In genomic region chr18:75154259-75154658, GRCh38 we compare ENCODE assay signal across 28 cellular contexts.
"Had no signal": no experiment of that assay in that cellular context is flagged by ENCODE, and none has a peak within 500 bp of the region (broad histone marks: within the 10 kb centered on the region; RNA-seq: fewer than 3 reads in every experiment).

No MANE protein-coding gene starts in this region.

- H3K4me1 ChIP-seq: left lung, lower lobe of right lung, parathyroid adenoma, right atrium auricular region, suprapubic skin, tibial artery, upper lobe of right lung had no signal

- H3K4me3 Mint-ChIP-seq: immature natural killer cell; naive thymus-derived CD8-positive, alpha-beta T cell; nephron; neural crest cell; stimulated activated naive B cell treated with anti-CD40 and anti-IgM and Interleukin-4, amounts not matched to agents 10 μg/mL and 1 μg/mL and 100 μg/mL, for 72 hours; stimulated activated naive CD8-positive, alpha-beta T cell treated with anti-CD3 and anti-CD28 coated beads, Interleukin-15, Interleukin-2, amounts not matched to agents 100 ng/mL and 50 ng/mL, for 24 hours had no signal

- H3K4me3 ChIP-seq: left lung, lower lobe of right lung, right atrium auricular region, skin epidermis, suprapubic skin, thoracic aorta, tibial artery, upper lobe of right lung had no signal

- H3K27ac ChIP-seq: left lung, lower lobe of right lung, parathyroid adenoma, right atrium auricular region, skin epidermis, suprapubic skin, thoracic aorta, tibial artery, upper lobe of right lung had no signal

- H3K9me3 ChIP-seq: lower lobe of right lung, suprapubic skin, thoracic aorta had no signal

- H3K27ac Mint-ChIP-seq: naive thymus-derived CD8-positive, alpha-beta T cell; nephron; progenitor cell of endocrine pancreas; stimulated activated naive B cell treated with anti-CD40 and anti-IgM and Interleukin-4, amounts not matched to agents 10 μg/mL and 1 μg/mL and 100 μg/mL, for 72 hours; stimulated activated naive CD8-positive, alpha-beta T cell treated with anti-CD3 and anti-CD28 coated beads, Interleukin-15, Interleukin-2, amounts not matched to agents 100 ng/mL and 50 ng/mL, for 24 hours had no signal

- H3K27me3 ChIP-seq: left lung, right atrium auricular region, suprapubic skin had no signal

- DNase-seq: hypothalamus; immature natural killer cell; kidney; left colon; lower lobe of right lung; mammary epithelial cell; mesenchymal stem cell; naive thymus-derived CD8-positive, alpha-beta T cell; nucleus accumbens; stimulated activated CD4-positive, alpha-beta T cell treated with anti-CD3 and anti-CD28 coated beads, Interleukin-12 subunit alpha, Interleukin-12 subunit beta, amount 100 ng/mL, for 4 hours; stimulated activated CD4-positive, alpha-beta T cell treated with anti-CD3 and anti-CD28 coated beads, Interleukin-15, amount 100 ng/mL, for 24 hours; stimulated activated CD4-positive, alpha-beta T cell treated with anti-CD3 and anti-CD28 coated beads, Interleukin-2, amount 100 ng/mL, for 24 hours; stimulated activated CD4-positive, alpha-beta T cell treated with anti-CD3 and anti-CD28 coated beads, Interleukin-4, amount 100 ng/mL, for 1 hour; stimulated activated naive B cell treated with anti-CD40 and anti-IgM and Interleukin-4, amounts not matched to agents 10 μg/mL and 1 μg/mL and 100 μg/mL, for 72 hours; tibial artery; trophoblast cell; upper lobe of right lung had no signal

- H3K4me1 Mint-ChIP-seq: immature natural killer cell; nephron; stimulated activated naive B cell treated with anti-CD40 and anti-IgM and Interleukin-4, amounts not matched to agents 10 μg/mL and 1 μg/mL and 100 μg/mL, for 72 hours had no signal

- H3K36me3 ChIP-seq: left lung, lower lobe of right lung, right atrium auricular region, suprapubic skin, thoracic aorta, tibial artery, upper lobe of right lung had no signal

- H3K9ac ChIP-seq: parathyroid adenoma had no signal

- ATAC-seq: left colon; left lung; lower lobe of right lung; naive thymus-derived CD8-positive, alpha-beta T cell; sciatic nerve; stimulated activated naive B cell treated with anti-CD40 and anti-IgM and Interleukin-4, amounts not matched to agents 10 μg/mL and 1 μg/mL and 100 μg/mL, for 72 hours; upper lobe of right lung had no signal
